In genomic region chr11:36459046-36459445, GRCh38 we compare ENCODE assay signal across 23 cellular contexts.
"Had no signal": no experiment of that assay in that cellular context is flagged by ENCODE, and none has a peak within 500 bp of the region (broad histone marks: within the 10 kb centered on the region; RNA-seq: fewer than 3 reads in every experiment).

No MANE protein-coding gene starts in this region.

- H3K9me3 ChIP-seq: esophagus squamous epithelium, gastroesophageal sphincter, prostate gland, right lobe of liver, spleen, stomach had no signal

- H3K4me3 ChIP-seq: esophagus squamous epithelium, gastroesophageal sphincter, lung, prostate gland, right lobe of liver, spleen, stomach had no signal

- H3K27ac ChIP-seq: esophagus squamous epithelium, gastroesophageal sphincter, parathyroid adenoma, prostate gland, right lobe of liver, stomach had no signal

- H3K27me3 ChIP-seq: esophagus squamous epithelium, right lobe of liver, spleen, stomach had no signal

- H3K9ac ChIP-seq: parathyroid adenoma had no signal

- H3K36me3 ChIP-seq: gastroesophageal sphincter, prostate gland, right lobe of liver had no signal

- H3K9me3 Mint-ChIP-seq: naive thymus-derived CD4-positive, alpha-beta T cell; neural crest cell had no signal

- ATAC-seq: gastroesophageal sphincter; left colon; left ventricle myocardium superior; naive thymus-derived CD4-positive, alpha-beta T cell; right lobe of liver had no signal

- H3K79me2 ChIP-seq: parathyroid adenoma had no signal

- FAIRE-seq: urothelium cell line had no signal

- H2AFZ ChIP-seq: parathyroid adenoma had no signal

- H3K4me1 ChIP-seq: parathyroid adenoma, prostate gland, right lobe of liver had no signal

- H3K4me3 Mint-ChIP-seq: naive thymus-derived CD4-positive, alpha-beta T cell; neural crest cell had no signal

- DNase-seq: effector memory CD4-positive, alpha-beta T cell; esophagus squamous epithelium; foreskin fibroblast; glutamatergic neuron; left colon; left ventricle myocardium superior; mesendoderm; occipital lobe; right lobe of liver; spleen; stimulated activated CD4-positive, alpha-beta T cell treated with anti-CD3 and anti-CD28 coated beads, Interleukin-15, amount 100 ng/mL, for 24 hours; stimulated activated CD4-positive, alpha-beta T cell treated with anti-CD3 and anti-CD28 coated beads, Interleukin-1b, Interleukin-23, amount 100 ng/mL, for 48 hours; stimulated activated CD4-positive, alpha-beta T cell treated with anti-CD3 and anti-CD28 coated beads, Interleukin-4, amount 100 ng/mL, for 4 hours; stimulated activated naive CD4-positive, alpha-beta T cell; stomach; trophoblast cell had no signal
